In genomic region chr2:227716501-227716900, GRCh38 we compare ENCODE assay signal across 23 cellular contexts. TPM values are rescaled to one million over a fixed set of nuclear protein-coding genes. Genes with fewer than 3 reads are reported as not detected.
A peak's percentile ranks its signal among the peaks of the same experiment; 100 is the strongest.
DNase-seq lines count a peak whose midpoint lies in the region; ATAC-seq and TF ChIP-seq lines count a peak whose summit lies in the region.
"Had no signal": no experiment of that assay in that cellular context is flagged by ENCODE, and none has a peak within 500 bp of the region (broad histone marks: within the 10 kb centered on the region; RNA-seq: fewer than 3 reads in every experiment).

No MANE protein-coding gene starts in this region.

- BruUV-seq in Calu3 (replicated peaks; lab: Mats Ljungman, UMichigan): no TSS peak

- peak overlapping the region; percentile 75 for H3K4me3 Mint-ChIP-seq in Calu3 (ENCODE audit: low read depth, unreplicated experiment)
- H3K4me3 Mint-ChIP-seq in stimulated activated effector memory CD8-positive, alpha-beta T cell treated with anti-CD3 and anti-CD28 coated beads, Interleukin-12 subunit alpha, Interleukin-12 subunit beta, amount 100 ng/mL, for 72 hours: no peak overlapping the region
- H3K4me3 Mint-ChIP-seq in T-cell: no peak overlapping the region

- no peaks in the 10 kb centered on the region for H3K9me3 Mint-ChIP-seq in Calu3 (ENCODE audit: low read depth, unreplicated experiment)
- no peaks in the 10 kb centered on the region for H3K9me3 Mint-ChIP-seq in stimulated activated effector memory CD8-positive, alpha-beta T cell treated with anti-CD3 and anti-CD28 coated beads, Interleukin-12 subunit alpha, Interleukin-12 subunit beta, amount 100 ng/mL, for 72 hours
- no peaks in the 10 kb centered on the region for H3K9me3 Mint-ChIP-seq in T-cell

- in situ Hi-C loops in transverse colon (cut with MboI; ENCODE audit: low pct_ligation_motif_present in 1 of 4, low pct_unique_long_range_greater_than_20kb in 1 of 4, low sequenced_read_pairs in 3 of 4): no loop called here

- H3K27me3 Mint-ChIP-seq in Calu3 (ENCODE audit: unreplicated experiment) (no peaks in the 10 kb centered on the region), T-cell (peaks cover 12 to 17% of the 10 kb centered on the region in 2 donors)

- peak overlapping the region; percentile 0 to 72 for H3K4me3 ChIP-seq in duodenal mucosa (ENCODE audit: low read depth in 1 of 2, low read length in 2 of 2)
- peak overlapping the region; percentile 64 for H3K4me3 ChIP-seq in lower lobe of right lung
- H3K4me3 ChIP-seq in subcutaneous abdominal adipose tissue (ENCODE audit: low read depth in 1 of 5, low read length in 5 of 5): peak overlapping the region; percentile 54 to 69 (median 59)
- no peak overlapping the region for H3K4me3 ChIP-seq in transverse colon
- H3K4me3 ChIP-seq: K562, SJCRH30 had no signal

- H3K9me3 ChIP-seq in duodenal mucosa (ENCODE audit: control insufficient read depth in 1 of 2, low read length in 2 of 2) (no peaks in the 10 kb centered on the region), lower lobe of right lung (no peaks in the 10 kb centered on the region), subcutaneous abdominal adipose tissue (ENCODE audit: control insufficient read depth in 5 of 5, low read length in 5 of 5) (no peaks in the 10 kb centered on the region), transverse colon (no peaks in the 10 kb centered on the region)
- H3K9me3 ChIP-seq: SJCRH30 had no signal

- CTCF ChIA-PET in Calu3 (lab: Charles Lee) (interaction anchor here (0.6 to 1.2 kb wide), 8 partner anchors 18 to 156 kb away, joined by 3 to 11 read pairs (median 4); no protein-coding TSS in a partner anchor), T-cell (lab: Charles Lee) (interaction anchor here in 1 of 2 donors (0.5 kb wide), 1 partner anchor 235 kb away, joined by 5 read pairs; no protein-coding TSS in a partner anchor)

- TF ChIP-seq CTCF in Calu3 (IDR thresholded peaks at IDR 0.05; ENCODE audit: unreplicated experiment): no peak
- no peak for TF ChIP-seq CTCF in lower lobe of right lung (IDR thresholded peaks at IDR 0.05)
- no peak for TF ChIP-seq CTCF in transverse colon (IDR thresholded peaks at IDR 0.05)

- POLR2A ChIA-PET in T-cell (lab: Charles Lee): interaction anchor here in 1 of 2 donors (0.6 kb wide), 1 partner anchor 1312 kb away, joined by 13 read pairs; no protein-coding TSS in a partner anchor

- ATAC-seq in lower lobe of right lung (no peak), T-cell (replicated peaks in 1 of 4) (no peak)
- no peak for ATAC-seq in stimulated activated effector memory CD8-positive, alpha-beta T cell treated with anti-CD3 and anti-CD28 coated beads, Interleukin-12 subunit alpha, Interleukin-12 subunit beta, amount 100 ng/mL, for 72 hours
- ATAC-seq: K562, Right ventricle myocardium inferior had no signal

- H3K9ac ChIP-seq in duodenal mucosa (ENCODE audit: low read depth in 1 of 2, low read length in 2 of 2) (no peak overlapping the region), subcutaneous abdominal adipose tissue (ENCODE audit: low read length in 5 of 5) (peak overlapping the region; percentile 58 to 97 (median 70))

- H3K27ac Mint-ChIP-seq in Calu3 (ENCODE audit: unreplicated experiment) (peak overlapping the region; percentile 77), T-cell (no peak overlapping the region)
- H3K27ac Mint-ChIP-seq in stimulated activated effector memory CD8-positive, alpha-beta T cell treated with anti-CD3 and anti-CD28 coated beads, Interleukin-12 subunit alpha, Interleukin-12 subunit beta, amount 100 ng/mL, for 72 hours: no peak overlapping the region

- TF ChIP-seq POLR2A in transverse colon (IDR thresholded peaks at IDR 0.05): no peak

- WGBS in transverse colon (ENCODE audit: low coverage in 1 of 2), 2 donors: 64 to 100% methylated on average over 2 of the region's 2 CpGs

- no peaks in the 10 kb centered on the region for H3K36me3 ChIP-seq in duodenal mucosa (ENCODE audit: control insufficient read depth in 1 of 2, insufficient read depth in 2 of 2, low read length in 2 of 2)
- H3K36me3 ChIP-seq in lower lobe of right lung: no peaks in the 10 kb centered on the region
- H3K36me3 ChIP-seq in subcutaneous abdominal adipose tissue (ENCODE audit: control insufficient read depth in 5 of 5, insufficient read depth in 5 of 5, low read length in 5 of 5): no peaks in the 10 kb centered on the region
- H3K36me3 ChIP-seq in transverse colon: no peaks in the 10 kb centered on the region
- H3K36me3 ChIP-seq: SJCRH30 had no signal

- H3K27me3 ChIP-seq in duodenal mucosa (ENCODE audit: control insufficient read depth in 1 of 2, insufficient read depth in 2 of 2, low read length in 2 of 2) (no peaks in the 10 kb centered on the region), lower lobe of right lung (ENCODE audit: low read depth) (no peaks in the 10 kb centered on the region), subcutaneous abdominal adipose tissue (ENCODE audit: control insufficient read depth in 5 of 5, insufficient read depth in 4 of 5, low read length in 5 of 5) (no peaks in the 10 kb centered on the region), transverse colon (no peaks in the 10 kb centered on the region)
- H3K27me3 ChIP-seq: SJCRH30 had no signal

- TF ChIP-seq EP300 in transverse colon (IDR thresholded peaks at IDR 0.05; ENCODE audit: low read depth): no peak

- DNase-seq in Calu3: peak; percentile 18
- DNase-seq in lower lobe of right lung: no peak
- no peak for DNase-seq in stimulated activated effector memory CD8-positive, alpha-beta T cell treated with anti-CD3 and anti-CD28 coated beads, Interleukin-12 subunit alpha, Interleukin-12 subunit beta, amount 100 ng/mL, for 72 hours (ENCODE audit: low spot score in 2 of 2)
- DNase-seq in transverse colon: no peak
- DNase-seq in T-cell: no peak
- DNase-seq in NCI-H774 (lab: John Stamatoyannopoulos, UW): no peak
- DNase-seq: 8988T, Kasumi-1, NCI-H1105 treated with DMSO at 0.1 percent for 48 hours, NCI-H146, NCI-H1930, NCI-H2107, NCI-H446, NCI-H524 treated with DMSO at 0.1 percent for 48 hours, PC-9, SJCRH30 had no signal

- H3K4me1 Mint-ChIP-seq in Calu3 (ENCODE audit: low read depth, unreplicated experiment) (peaks cover 48% of the 10 kb centered on the region), T-cell (peaks cover 0 to 10% (median 0%) of the 10 kb centered on the region in 3 donors)
- H3K4me1 Mint-ChIP-seq in stimulated activated effector memory CD8-positive, alpha-beta T cell treated with anti-CD3 and anti-CD28 coated beads, Interleukin-12 subunit alpha, Interleukin-12 subunit beta, amount 100 ng/mL, for 72 hours: no peaks in the 10 kb centered on the region

- H3K36me3 Mint-ChIP-seq in Calu3 (ENCODE audit: insufficient read depth, unreplicated experiment) (peaks cover 60% of the 10 kb centered on the region), T-cell (no peaks in the 10 kb centered on the region)
- no peaks in the 10 kb centered on the region for H3K36me3 Mint-ChIP-seq in stimulated activated effector memory CD8-positive, alpha-beta T cell treated with anti-CD3 and anti-CD28 coated beads, Interleukin-12 subunit alpha, Interleukin-12 subunit beta, amount 100 ng/mL, for 72 hours

- H3K4me1 ChIP-seq in duodenal mucosa (ENCODE audit: control insufficient read depth in 1 of 2, insufficient read depth in 2 of 2, low read length in 2 of 2) (peaks cover 0 to 8% of the 10 kb centered on the region in 2 donors), lower lobe of right lung (peaks cover 5% of the 10 kb centered on the region), subcutaneous abdominal adipose tissue (ENCODE audit: control insufficient read depth in 5 of 5, insufficient read depth in 5 of 5, low read length in 5 of 5) (peaks cover 0 to 32% (median 12%) of the 10 kb centered on the region in 5 donors), transverse colon (peaks cover 5 to 13% (median 9%) of the 10 kb centered on the region in 4 donors)
- H3K4me1 ChIP-seq: SJCRH30 had no signal

- intact Hi-C loops in Calu3 (cut with micrococcal nuclease; ENCODE audit: unreplicated experiment): loop anchor here (1.0 to 5.0 kb wide), 4 partner anchors 46 to 166 kb away; no protein-coding TSS in a partner anchor
- intact Hi-C loops in lower lobe of right lung (cut with DNase I): no loop called here
- intact Hi-C loops in transverse colon (cut with DNase I; ENCODE audit: low total_unique reads): no loop called here

- H3K27ac ChIP-seq in duodenal mucosa (ENCODE audit: low read depth, low read length) (no peak overlapping the region), lower lobe of right lung (no peak overlapping the region), subcutaneous abdominal adipose tissue (ENCODE audit: low read depth, low read length) (peak overlapping the region; percentile 94), transverse colon (no peak overlapping the region)
- H3K27ac ChIP-seq: PC-9, SJCRH30 had no signal

RNA-seq across cellular contexts. Expression of gene SLC19A3, which starts 1.3 kb away (rescaled TPM):
- total RNA-seq in Calu3 (2022) (63.8 and 82.4 TPM in 2 replicates), lower lobe of right lung (40.7 TPM), transverse colon (10 to 100 TPM in 1 of 4 donors, 1 to 10 TPM in 3; 4.2 to 24.9 (median 7.3) TPM), T-cell (under 1 TPM in 1 of 5 donors, not detected in 4; 0.15 TPM)
- total RNA-seq: HT-29, K562, M059J, RPMI7951, SJCRH30 had no signal

RNA-seq across cellular contexts. Expression of gene SCYGR6, which starts 8.1 kb away (rescaled TPM):
- total RNA-seq in Calu3 (2022): not detected in 2 replicates
- total RNA-seq in lower lobe of right lung: not detected
- not detected for total RNA-seq in transverse colon
- total RNA-seq in T-cell: not detected
- total RNA-seq: HT-29, K562, M059J, PC-9, Right ventricle myocardium inferior, RPMI7951, SJCRH30 had no signal

RNA-seq across cellular contexts. Expression of gene SCYGR7, which starts 11.6 kb away (rescaled TPM):
- not detected in 2 replicates for total RNA-seq in Calu3 (2022)
- not detected for total RNA-seq in lower lobe of right lung
- not detected for total RNA-seq in transverse colon
- not detected for total RNA-seq in T-cell
- total RNA-seq: HT-29, K562, M059J, PC-9, Right ventricle myocardium inferior, RPMI7951, SJCRH30 had no signal

RNA-seq across cellular contexts. Expression of gene SCYGR8, which starts 29.2 kb away (rescaled TPM):
- total RNA-seq in Calu3 (2022) (not detected in 2 replicates), lower lobe of right lung (not detected), transverse colon (not detected), T-cell (not detected)
- total RNA-seq: HT-29, K562, M059J, PC-9, Right ventricle myocardium inferior, RPMI7951, SJCRH30 had no signal

RNA-seq across cellular contexts. Expression of gene SCYGR5, which starts 49.9 kb away (rescaled TPM):
- total RNA-seq in Calu3 (2022) (not detected in 2 replicates), lower lobe of right lung (not detected), transverse colon (not detected), T-cell (not detected)
- total RNA-seq: HT-29, K562, M059J, PC-9, Right ventricle myocardium inferior, RPMI7951, SJCRH30 had no signal

Comparison
In these comparisons a context has a peak if more than half of its experiments do, and no peak if none do; other contexts are left out.
1. H3K4me3 ChIP-seq: peak in duodenal mucosa (2 of 2), lower lobe of right lung (single experiment) and subcutaneous abdominal adipose tissue (5 of 5); none in transverse colon (0 of 4).
2. H3K9ac ChIP-seq: peak in subcutaneous abdominal adipose tissue (5 of 5); none in duodenal mucosa (0 of 2).
3. RNA of gene SLC19A3, which starts 1.3 kb away (total RNA-seq): 63.8 to 82.4 TPM in Calu3, 40.7 TPM in lower lobe of right lung (single experiment) and 4.2 to 24.9 TPM in transverse colon; 0.15 TPM in T-cell; every median in the first group is over 4 times any median in the second.